Comparison of ENCODE assay signal across 8 cellular contexts in genomic region chr5:39073759-39074008, GRCh38.
DNase-seq lines count a peak whose midpoint lies in the region; ATAC-seq lines count a peak whose summit lies in the region.

No MANE protein-coding gene starts in this region.

- H3K36me3 ChIP-seq in iPS-15b (ENCODE audit: control insufficient read depth, insufficient read depth, low read length), result peaks cover 2% of the 10 kb centered on the region

- peaks cover 6% of the 10 kb centered on the region for H3K4me1 ChIP-seq in iPS-15b (ENCODE audit: control insufficient read depth, insufficient read depth, low read length)

- no peaks in the 10 kb centered on the region for H3K9me3 ChIP-seq in iPS-15b (ENCODE audit: control insufficient read depth, insufficient read depth, low read length)

- peak; percentile 14 for ATAC-seq in HG03066 (IDR thresholded peaks at IDR 0.05; ENCODE audit: low read depth, unreplicated experiment)
- ATAC-seq in stimulated activated naive B cell treated with anti-CD40 and anti-IgM and Interleukin-4, amounts not matched to agents 10 μg/mL and 1 μg/mL and 100 μg/mL, for 72 hours (replicated peaks), result peak; percentile 37 to 48

- no peaks in the 10 kb centered on the region for H3K27me3 ChIP-seq in iPS-15b (ENCODE audit: control insufficient read depth, insufficient read depth, low read length)

- peak overlapping the region; percentile 70 for H3K9ac ChIP-seq in iPS-15b (ENCODE audit: low read depth, low read length)

- peaks cover 15 to 34% of the 10 kb centered on the region in 2 donors for H3K4me1 Mint-ChIP-seq in stimulated activated naive B cell treated with anti-CD40 and anti-IgM and Interleukin-4, amounts not matched to agents 10 μg/mL and 1 μg/mL and 100 μg/mL, for 72 hours

- DNase-seq in stimulated activated CD4-positive, alpha-beta T cell treated with anti-CD3 and anti-CD28 coated beads, Interleukin-1b, Interleukin-23, amount 100 ng/mL, for 48 hours, result peak; percentile 26
- no peak for DNase-seq in stimulated activated CD4-positive, alpha-beta T cell treated with anti-CD3 and anti-CD28 coated beads, Interleukin-4, amount 100 ng/mL, for 1 hour
- peak; percentile 31 for DNase-seq in activated CD8-positive, alpha-beta memory T cell treated with anti-CD3 and anti-CD28 coated beads, Interleukin-2, amount 50 U/mL, for 4 hours
- no peak for DNase-seq in stimulated activated naive B cell treated with anti-CD40 and anti-IgM and Interleukin-4, amounts not matched to agents 10 μg/mL and 1 μg/mL and 100 μg/mL, for 72 hours
- DNase-seq in RKO (ENCODE audit: low spot score) (no peak), GOT3 (lab: John Stamatoyannopoulos, UW) (no peak)

- H3K27me3 Mint-ChIP-seq in stimulated activated naive B cell treated with anti-CD40 and anti-IgM and Interleukin-4, amounts not matched to agents 10 μg/mL and 1 μg/mL and 100 μg/mL, for 72 hours, result no peaks in the 10 kb centered on the region

- no peaks in the 10 kb centered on the region for H3K9me3 Mint-ChIP-seq in stimulated activated naive B cell treated with anti-CD40 and anti-IgM and Interleukin-4, amounts not matched to agents 10 μg/mL and 1 μg/mL and 100 μg/mL, for 72 hours

- peak overlapping the region; percentile 88 to 97 for H3K4me3 Mint-ChIP-seq in stimulated activated naive B cell treated with anti-CD40 and anti-IgM and Interleukin-4, amounts not matched to agents 10 μg/mL and 1 μg/mL and 100 μg/mL, for 72 hours

- H3K4me3 ChIP-seq in iPS-15b (ENCODE audit: low read depth, low read length), result peak overlapping the region; percentile 82

- H3K36me3 Mint-ChIP-seq in stimulated activated naive B cell treated with anti-CD40 and anti-IgM and Interleukin-4, amounts not matched to agents 10 μg/mL and 1 μg/mL and 100 μg/mL, for 72 hours, result peaks cover 0 to 5% of the 10 kb centered on the region in 2 donors

- peak overlapping the region; percentile 93 for H3K27ac Mint-ChIP-seq in stimulated activated naive B cell treated with anti-CD40 and anti-IgM and Interleukin-4, amounts not matched to agents 10 μg/mL and 1 μg/mL and 100 μg/mL, for 72 hours

Comparison
In these comparisons a context has a peak if more than half of its experiments do, and no peak if none do; other contexts are left out.
1. DNase-seq: peak in stimulated activated CD4-positive, alpha-beta T cell treated with anti-CD3 and anti-CD28 coated beads, Interleukin-1b, Interleukin-23, amount 100 ng/mL, for 48 hours (single experiment) and activated CD8-positive, alpha-beta memory T cell treated with anti-CD3 and anti-CD28 coated beads, Interleukin-2, amount 50 U/mL, for 4 hours (single experiment); none in stimulated activated CD4-positive, alpha-beta T cell treated with anti-CD3 and anti-CD28 coated beads, Interleukin-4, amount 100 ng/mL, for 1 hour (single experiment), stimulated activated naive B cell treated with anti-CD40 and anti-IgM and Interleukin-4, amounts not matched to agents 10 μg/mL and 1 μg/mL and 100 μg/mL, for 72 hours (single experiment), RKO (single experiment) and GOT3 (single experiment).